In genomic region chr2:175399326-175399725, GRCh38 we compare ENCODE assay signal across 21 cellular contexts.
"Had no signal": no experiment of that assay in that cellular context is flagged by ENCODE, and none has a peak within 500 bp of the region (broad histone marks: within the 10 kb centered on the region; RNA-seq: fewer than 3 reads in every experiment).

No MANE protein-coding gene starts in this region.

- H3K9me3 Mint-ChIP-seq: IgD-negative memory B cell had no signal

- H3K4me3 Mint-ChIP-seq: IgD-negative memory B cell had no signal

- H3K9me3 ChIP-seq: Peyer's patch, SJCRH30 had no signal

- H3K36me3 ChIP-seq: Peyer's patch, SJCRH30 had no signal

- ATAC-seq: K562, PC-3, Right ventricle myocardium inferior, SK-N-SH treated with all-trans-retinoic acid at 6 μM for 48 hours had no signal

- H3K27me3 ChIP-seq: Peyer's patch, SJCRH30 had no signal

- H3K4me1 Mint-ChIP-seq: IgD-negative memory B cell had no signal

- H3K4me1 ChIP-seq: Peyer's patch, SJCRH30 had no signal

- H3K36me3 Mint-ChIP-seq: IgD-negative memory B cell had no signal

- H3K27ac Mint-ChIP-seq: IgD-negative memory B cell had no signal

- H3K27ac ChIP-seq: HL-60, KMS-11, Peyer's patch, SJCRH30 had no signal

- H3K4me2 ChIP-seq: KMS-11 had no signal

- H3K9ac ChIP-seq: KMS-11 had no signal

- DNase-seq: Kasumi-1, MV-4-11, NCI-H1048, NCI-H1105, NCI-H1436 treated with DMSO at 0.1 percent for 48 hours, NCI-H1694, NCI-H187 treated with DMSO at 0.1 percent for 48 hours, NCI-H2171 treated with DMSO at 0.1 percent for 48 hours, NCI-H524, NCI-H526 treated with DMSO at 0.1 percent for 48 hours, PC-3, Peyer's patch, SHP77 treated with DMSO at 0.1 percent for 48 hours, SJCRH30, T-helper 2 cell had no signal

- H3K4me3 ChIP-seq: K562, Peyer's patch, SJCRH30 had no signal
